In genomic region chr15:64692166-64692565, GRCh38 we compare ENCODE assay signal across 12 cellular contexts.
DNase-seq lines count a peak whose midpoint lies in the region; ATAC-seq and TF ChIP-seq lines count a peak whose summit lies in the region.
"Had no signal": no experiment of that assay in that cellular context is flagged by ENCODE, and none has a peak within 500 bp of the region (broad histone marks: within the 10 kb centered on the region; RNA-seq: fewer than 3 reads in every experiment).

No MANE protein-coding gene starts in this region.

- H3K27ac ChIP-seq in caudate nucleus (ENCODE audit: low read depth, low read length) (peak overlapping the region; percentile 84), mesodermal cell (ENCODE audit: low read depth, low read length, severe bottlenecking) (peak overlapping the region; percentile 30), thoracic aorta (peak overlapping the region; percentile 32 to 59)

- H3K36me3 ChIP-seq in mesodermal cell (ENCODE audit: control insufficient read depth, insufficient read depth, low read length) (peaks cover 98% of the 10 kb centered on the region), thoracic aorta (peaks cover 30% of the 10 kb centered on the region)

- in situ Hi-C loops in KBM-7 (cut with MboI; ENCODE audit: low pct_unique_long_range_greater_than_20kb, low sequenced_read_pairs): no loop called here

- TF ChIP-seq CTCF in thoracic aorta (IDR thresholded peaks at IDR 0.05): no peak

- no peaks in the 10 kb centered on the region for H3K27me3 ChIP-seq in thoracic aorta (replicated peaks; ENCODE audit: insufficient read depth)
- H3K27me3 ChIP-seq: body of pancreas, tibial nerve had no signal

- H3K4me3 ChIP-seq in mesodermal cell (ENCODE audit: extremely low read depth, insufficient read depth, low read length, poor library complexity, severe bottlenecking) (no peak overlapping the region), thoracic aorta (no peak overlapping the region)
- H3K4me3 ChIP-seq: body of pancreas, tibial nerve had no signal

- WGBS in mesodermal cell (ENCODE audit: insufficient coverage in 2 of 2), 2 experiments: no CpG with 5 or more reads among the region's 2 CpGs

- ATAC-seq in thoracic aorta (ENCODE audit: insufficient number of reproducible peaks, low FRiP score, low read depth): no peak
- ATAC-seq in HG02973 (IDR thresholded peaks at IDR 0.05; ENCODE audit: unreplicated experiment): no peak
- ATAC-seq in GM18873 (IDR thresholded peaks at IDR 0.05; ENCODE audit: low FRiP score, unreplicated experiment): no peak
- ATAC-seq: body of pancreas had no signal

- DNase-seq in KBM-7: peak; percentile 82
- no peak for DNase-seq in caudate nucleus (lab: John Stamatoyannopoulos, UW)
- no peak for DNase-seq in thoracic aorta (ENCODE audit: low spot score)
- no peak for DNase-seq in OCI-M1 (lab: John Stamatoyannopoulos, UW)
- DNase-seq: activated CD8-positive, alpha-beta memory T cell treated with anti-CD3 and anti-CD28 coated beads, Interleukin-2, amount 50 U/mL, for 48 hours; MM.1S; T-helper 9 cell had no signal

- H3K9me3 ChIP-seq in mesodermal cell (ENCODE audit: control insufficient read depth, low read length): no peaks in the 10 kb centered on the region
- H3K9me3 ChIP-seq in thoracic aorta: no peaks in the 10 kb centered on the region
- H3K9me3 ChIP-seq: body of pancreas, tibial nerve had no signal

- H3K4me1 ChIP-seq in mesodermal cell (ENCODE audit: control insufficient read depth, insufficient read depth, low read length, poor library complexity, severe bottlenecking) (peaks cover 20% of the 10 kb centered on the region), thoracic aorta (ENCODE audit: control insufficient read depth in 1 of 2, low read depth in 2 of 2) (peaks cover 17 to 69% of the 10 kb centered on the region in 2 donors)

Comparison
In these comparisons a context has a peak if more than half of its experiments do, and no peak if none do; other contexts are left out.
1. H3K27ac ChIP-seq: peak in every context shown above with its lines; median percentile 84 in caudate nucleus; 46 in thoracic aorta; 30 in mesodermal cell.